Comparison of ENCODE assay signal across 11 cellular contexts in the genomic region with DNA sequence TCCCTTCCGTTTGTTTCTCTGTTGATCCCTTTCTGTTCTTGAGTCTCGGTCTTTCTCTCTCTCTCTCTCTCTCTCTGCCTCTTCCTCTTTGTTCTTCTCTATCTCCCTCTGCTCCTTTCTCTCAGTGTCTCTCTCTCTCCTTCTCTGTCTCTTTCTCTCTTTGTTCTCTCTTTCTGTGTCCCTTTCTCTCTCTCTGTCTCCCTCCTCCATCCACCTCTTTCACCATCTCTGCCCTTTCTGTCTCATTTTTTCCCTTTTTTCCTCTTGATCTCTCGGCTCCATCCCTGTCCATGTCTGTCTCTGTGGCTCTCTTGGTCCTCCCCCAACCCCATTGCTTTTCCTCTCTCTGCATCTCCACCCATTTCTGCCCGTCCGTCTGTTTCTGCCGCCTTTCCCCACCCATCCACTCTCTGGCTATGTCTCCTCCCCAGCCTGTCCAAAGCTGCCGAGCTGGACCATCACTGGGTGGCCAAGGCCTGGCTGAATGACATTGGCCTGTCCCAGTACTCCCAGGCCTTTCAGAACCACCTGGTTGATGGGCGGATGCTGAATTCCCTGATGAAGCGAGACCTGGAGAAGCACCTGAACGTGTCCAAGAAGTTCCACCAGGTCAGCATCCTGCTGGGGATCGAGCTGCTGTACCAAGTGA. TPM values are rescaled to one million over a fixed set of nuclear protein-coding genes. Genes with fewer than 3 reads are reported as not detected.
DNase-seq lines count a peak whose midpoint lies in the region; ATAC-seq, FAIRE-seq and TF ChIP-seq lines count a peak whose summit lies in the region.
"Had no signal": no experiment of that assay in that cellular context is flagged by ENCODE, and none has a peak within 500 bp of the region (broad histone marks: within the 10 kb centered on the region; RNA-seq: fewer than 3 reads in every experiment).

No MANE protein-coding gene starts in this region.

- H4K20me1 ChIP-seq in BLaER1: no peaks in the 10 kb centered on the region
- no peaks in the 10 kb centered on the region for H4K20me1 ChIP-seq in MM.1S (ENCODE audit: insufficient read depth, low read length)

- H3K4me3 ChIP-seq in A549: no peak overlapping the region
- peak overlapping the region; percentile 43 for H3K4me3 ChIP-seq in BLaER1
- H3K4me3 ChIP-seq in MM.1S (ENCODE audit: low read length): peak overlapping the region; percentile 16
- H3K4me3 ChIP-seq: SJSA1 had no signal

- CTCF ChIA-PET in A549 (lab: Yijun Ruan, JAX): interaction anchor here (0.9 to 2.8 kb wide), 3 partner anchors 27 to 364 kb away, joined by 3 to 10 read pairs (median 3); no protein-coding TSS in a partner anchor

- H3K9me3 ChIP-seq in A549 (no peaks in the 10 kb centered on the region), BLaER1 (0 out of 2 replicates have a peak, but pooled peaks cover 4% of the 10 kb centered on the region), MM.1S (replicated peaks; ENCODE audit: insufficient read depth, low read length) (no peaks in the 10 kb centered on the region)

- TF ChIP-seq POLR2A in A549 (IDR thresholded peaks at IDR 0.05; ENCODE audit: low read length): no peak

- H3K4me1 ChIP-seq in A549 (no peaks in the 10 kb centered on the region), BLaER1 (peaks cover 25% of the 10 kb centered on the region), MM.1S (ENCODE audit: low read length) (peaks cover 7% of the 10 kb centered on the region)
- H3K4me1 ChIP-seq: SJSA1 had no signal

- no peaks in the 10 kb centered on the region for H3K9me2 ChIP-seq in MM.1S (replicated peaks; ENCODE audit: insufficient read depth, low read length)

- no peaks in the 10 kb centered on the region for H3K27me3 ChIP-seq in BLaER1
- peaks cover 12% of the 10 kb centered on the region; the same call in 1 of the 2 replicates for H3K27me3 ChIP-seq in MM.1S (replicated peaks; ENCODE audit: insufficient read depth, low read length)
- H3K27me3 ChIP-seq: SJSA1 had no signal

- POLR2A ChIA-PET in A549 (lab: Yijun Ruan, JAX): no interaction called here

- H3K4me3 Mint-ChIP-seq in chondrocyte (ENCODE audit: unreplicated experiment): no peak overlapping the region

- peaks cover 11% of the 10 kb centered on the region for H3K9me3 Mint-ChIP-seq in chondrocyte (ENCODE audit: low read depth)
- H3K9me3 Mint-ChIP-seq: H9 had no signal

- DNase-seq in A549 (ENCODE audit: low read depth in 1 of 2, low spot score in 1 of 2) (no peak), MM.1S (no peak), chondrocyte (ENCODE audit: low spot score) (peak; percentile 43), NCI-H82 treated with DMSO at 0.1 percent for 48 hours (lab: John Stamatoyannopoulos, UW; ENCODE audit: unreplicated experiment) (no peak), putamen (ENCODE audit: low spot score) (no peak)
- DNase-seq in stimulated activated CD4-positive, alpha-beta T cell treated with anti-CD3 and anti-CD28 coated beads, Interleukin-15, amount 100 ng/mL, for 24 hours: no peak

- TF ChIP-seq RAD21 in A549 (conservative IDR thresholded peaks at IDR 0.05 in 1 of 2, IDR thresholded peaks at IDR 0.05 in 1 of 2): no peak

- H3F3A ChIP-seq in MM.1S (ENCODE audit: insufficient read depth, low read length): no peaks in the 10 kb centered on the region

- no peak for TF ChIP-seq EP300 in A549 (IDR thresholded peaks at IDR 0.05)

- no peak overlapping the region for H3K27ac ChIP-seq in A549
- H3K27ac ChIP-seq in BLaER1: no peak overlapping the region
- no peak overlapping the region for H3K27ac ChIP-seq in MM.1S (ENCODE audit: low read length)
- H3K27ac ChIP-seq: SJSA1 had no signal

- 30% methylated on average over 11 of the region's 11 CpGs for WGBS in A549 (ENCODE audit: missing lambda C conversion rate)

- H3K4me2 ChIP-seq in A549 (0 out of 3 replicates have a peak overlapping the region, but pooled peaks have one; percentile 32), BLaER1 (peak overlapping the region; percentile 78), MM.1S (ENCODE audit: low read depth, low read length) (peak overlapping the region; percentile 75)

- H2AFZ ChIP-seq in MM.1S (ENCODE audit: low read length): 0 out of 2 replicates have a peak overlapping the region, but pooled peaks have one; percentile 36

- peaks cover 6% of the 10 kb centered on the region for H3K36me3 Mint-ChIP-seq in chondrocyte (ENCODE audit: low read depth)
- H3K36me3 Mint-ChIP-seq: CD4-positive, CD25-positive, alpha-beta regulatory T cell had no signal

- FAIRE-seq in A549 (lab: Jason Lieb, UNC): no peak

- no peak overlapping the region for H3K27ac Mint-ChIP-seq in chondrocyte (ENCODE audit: unreplicated experiment)
- H3K27ac Mint-ChIP-seq: H9 had no signal

- peak in 1 of 2 experiments; percentile 23; a peak in 2 of 6 replicates for ATAC-seq in A549
- no peak for ATAC-seq in HG03565 (IDR thresholded peaks at IDR 0.05; ENCODE audit: unreplicated experiment)

- no peaks in the 10 kb centered on the region for H3K4me1 Mint-ChIP-seq in chondrocyte (ENCODE audit: low read depth)

- TF ChIP-seq CTCF in A549 (IDR thresholded peaks at IDR 0.05) (no peak), MM.1S (IDR thresholded peaks at IDR 0.05; ENCODE audit: low read length) (no peak), chondrocyte (IDR thresholded peaks at IDR 0.05) (no peak)

- H3K79me2 ChIP-seq in MM.1S (ENCODE audit: low read length): no peaks in the 10 kb centered on the region

- H3K27me3 Mint-ChIP-seq in chondrocyte (ENCODE audit: low read depth): peaks cover 29% of the 10 kb centered on the region

- H3K9ac ChIP-seq in BLaER1 (no peak overlapping the region), MM.1S (ENCODE audit: low read length) (no peak overlapping the region)

- H3K36me3 ChIP-seq in BLaER1 (no peaks in the 10 kb centered on the region), MM.1S (replicated peaks; ENCODE audit: insufficient read depth, low read length) (no peaks in the 10 kb centered on the region)
- H3K36me3 ChIP-seq: SJSA1 had no signal

TF ChIP-seq in A549, 52 proteins besides CTCF, POLR2A, EP300 and RAD21:
- TF ChIP-seq KDM1A (IDR thresholded peaks at IDR 0.05; ENCODE audit: low read depth) (no peak), MAZ (IDR thresholded peaks at IDR 0.05; ENCODE audit: borderline replicate concordance, low read depth, low read length) (no peak), PHF8 (IDR thresholded peaks at IDR 0.05; ENCODE audit: borderline replicate concordance, low read depth) (no peak), JUNB (IDR thresholded peaks at IDR 0.05) (no peak), SMC3 (IDR thresholded peaks at IDR 0.05) (no peak), FOSL2 (IDR thresholded peaks at IDR 0.05) (no peak), FOSL2 (CRISPR knock-in tag; IDR thresholded peaks at IDR 0.05) (no peak), CBX8 (IDR thresholded peaks at IDR 0.05) (no peak), HDAC2 (IDR thresholded peaks at IDR 0.05) (no peak), ESRRA (IDR thresholded peaks at IDR 0.05; ENCODE audit: borderline replicate concordance, low read length) (no peak), CHD4 (IDR thresholded peaks at IDR 0.05; ENCODE audit: borderline replicate concordance) (no peak), TP53 (CRISPR knock-in tag; IDR thresholded peaks at IDR 0.05) (no peak), RARB (CRISPR knock-in tag; IDR thresholded peaks at IDR 0.05) (no peak), CEBPB (IDR thresholded peaks at IDR 0.05) (no peak), KDM5A (IDR thresholded peaks at IDR 0.05) (no peak), CHD2 (IDR thresholded peaks at IDR 0.05; ENCODE audit: low read length, partially characterized antibody) (no peak), NPAS2 (CRISPR knock-in tag; IDR thresholded peaks at IDR 0.05; ENCODE audit: borderline replicate concordance) (no peak)
- TF ChIP-seq, protein P1, sequence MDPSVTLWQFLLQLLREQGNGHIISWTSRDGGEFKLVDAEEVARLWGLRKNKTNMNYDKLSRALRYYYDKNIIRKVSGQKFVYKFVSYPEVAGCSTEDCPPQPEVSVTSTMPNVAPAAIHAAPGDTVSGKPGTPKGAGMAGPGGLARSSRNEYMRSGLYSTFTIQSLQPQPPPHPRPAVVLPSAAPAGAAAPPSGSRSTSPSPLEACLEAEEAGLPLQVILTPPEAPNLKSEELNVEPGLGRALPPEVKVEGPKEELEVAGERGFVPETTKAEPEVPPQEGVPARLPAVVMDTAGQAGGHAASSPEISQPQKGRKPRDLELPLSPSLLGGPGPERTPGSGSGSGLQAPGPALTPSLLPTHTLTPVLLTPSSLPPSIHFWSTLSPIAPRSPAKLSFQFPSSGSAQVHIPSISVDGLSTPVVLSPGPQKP (IDR thresholded peaks at IDR 0.05; ENCODE audit: low read depth, low read length): no peak
- TF ChIP-seq, protein P2, sequence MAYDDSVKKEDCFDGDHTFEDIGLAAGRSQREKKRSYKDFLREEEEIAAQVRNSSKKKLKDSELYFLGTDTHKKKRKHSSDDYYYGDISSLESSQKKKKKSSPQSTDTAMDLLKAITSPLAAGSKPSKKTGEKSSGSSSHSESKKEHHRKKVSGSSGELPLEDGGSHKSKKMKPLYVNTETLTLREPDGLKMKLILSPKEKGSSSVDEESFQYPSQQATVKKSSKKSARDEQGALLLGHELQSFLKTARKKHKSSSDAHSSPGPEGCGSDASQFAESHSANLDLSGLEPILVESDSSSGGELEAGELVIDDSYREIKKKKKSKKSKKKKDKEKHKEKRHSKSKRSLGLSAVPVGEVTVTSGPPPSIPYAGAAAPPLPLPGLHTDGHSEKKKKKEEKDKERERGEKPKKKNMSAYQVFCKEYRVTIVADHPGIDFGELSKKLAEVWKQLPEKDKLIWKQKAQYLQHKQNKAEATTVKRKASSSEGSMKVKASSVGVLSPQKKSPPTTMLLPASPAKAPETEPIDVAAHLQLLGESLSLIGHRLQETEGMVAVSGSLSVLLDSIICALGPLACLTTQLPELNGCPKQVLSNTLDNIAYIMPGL (CRISPR knock-in tag; IDR thresholded peaks at IDR 0.05; ENCODE audit: borderline replicate concordance): no peak
TF ChIP-seq in A549: peak in this region for 0.

RNA-seq across cellular contexts. Expression of a gene that starts 52.3 kb away (rescaled TPM):
- polyA plus RNA-seq in A549 (2011; rRNA removed) (14.3 and 20.0 TPM in 2 replicates), A549 (2017; fragmentation: RNase III; extraction: RNeasy Plus Mini Kit Qiagen cat#74134 plus additional on column Dnase treatment) (20.9 to 24.2 TPM (median 22.8 TPM) in 3 replicates)
- polyA plus RNA-seq in A549 (2012; cell fraction: cytosol; rRNA removed): 21.8 and 26.3 TPM in 2 replicates
- 34.5 and 38.7 TPM in 2 replicates for polyA plus RNA-seq in A549 (2012; cell fraction: nucleus; rRNA removed)
- 8.4 and 9.5 TPM in 2 replicates for polyA minus RNA-seq in A549 (2011; rRNA and poly(A)+ RNA removed)
- 0.82 to 1.9 TPM (median 1.8 TPM) in 3 replicates for total RNA-seq in chondrocyte
- total RNA-seq: CD4-positive, CD25-positive, alpha-beta regulatory T cell had no signal
- polyA plus RNA-seq: CD4-positive, CD25-positive, alpha-beta regulatory T cell had no signal
